ENCODE assay signal across 1 cellular context in the genomic region with DNA sequence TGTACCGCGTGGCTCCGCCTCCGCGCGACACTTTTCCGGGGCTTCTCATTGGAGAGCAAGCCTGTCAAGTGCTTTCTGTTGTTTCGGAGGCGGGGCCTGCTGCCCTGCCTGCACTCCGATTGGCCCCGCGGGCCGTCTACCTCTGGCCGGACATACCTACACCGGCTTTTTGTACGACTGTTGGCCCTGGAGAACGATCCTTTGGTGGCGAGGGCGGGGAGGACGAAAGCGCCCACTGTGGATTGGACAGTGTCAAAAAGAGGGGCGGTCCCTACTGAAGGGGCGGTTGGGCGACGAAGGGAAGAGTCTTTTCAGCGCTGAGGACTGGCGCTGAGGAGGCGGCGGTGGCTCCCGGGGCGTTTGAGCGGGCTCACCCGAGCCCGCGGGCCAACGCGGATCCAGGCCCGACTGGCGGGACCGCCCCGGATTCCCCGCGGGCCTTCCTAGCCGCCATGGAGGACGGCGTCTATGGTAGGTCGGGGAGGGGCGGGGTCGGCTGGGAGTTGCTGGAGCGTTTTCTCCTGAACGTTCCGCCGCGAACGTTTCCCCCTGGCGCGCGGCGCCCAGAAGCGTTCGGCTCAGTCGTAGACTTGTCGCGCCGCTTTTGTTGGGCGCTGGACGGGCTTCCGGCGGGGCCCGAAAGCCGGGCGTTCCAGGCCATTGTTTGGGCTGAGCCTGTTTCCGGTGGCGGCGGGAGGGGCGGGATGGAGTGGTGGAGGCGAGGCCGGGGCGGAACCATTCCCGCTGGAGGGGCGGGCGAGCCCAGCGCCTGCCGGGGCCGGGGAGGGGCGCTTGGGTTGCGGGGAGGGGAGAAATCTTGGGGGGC.
TF ChIP-seq lines count a peak whose summit lies in the region.

A gene with protein sequence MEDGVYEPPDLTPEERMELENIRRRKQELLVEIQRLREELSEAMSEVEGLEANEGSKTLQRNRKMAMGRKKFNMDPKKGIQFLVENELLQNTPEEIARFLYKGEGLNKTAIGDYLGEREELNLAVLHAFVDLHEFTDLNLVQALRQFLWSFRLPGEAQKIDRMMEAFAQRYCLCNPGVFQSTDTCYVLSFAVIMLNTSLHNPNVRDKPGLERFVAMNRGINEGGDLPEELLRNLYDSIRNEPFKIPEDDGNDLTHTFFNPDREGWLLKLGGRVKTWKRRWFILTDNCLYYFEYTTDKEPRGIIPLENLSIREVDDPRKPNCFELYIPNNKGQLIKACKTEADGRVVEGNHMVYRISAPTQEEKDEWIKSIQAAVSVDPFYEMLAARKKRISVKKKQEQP (plus strand): TSS at position 314 of the 826 bp plus-strand sequence. CDS start 139 bp downstream, at position 453.

TF ChIP-seq in K562, 482 proteins besides CTCF, POLR2A, EP300 and RAD21 (continued from another document and continues in another):
- TF ChIP-seq MEIS2 (IDR thresholded peaks at IDR 0.05; ENCODE audit: partially characterized antibody) (peak; percentile 87), HSF4 (CRISPR knock-in tag; IDR thresholded peaks at IDR 0.05; ENCODE audit: borderline replicate concordance) (no peak), NEUROD1 (IDR thresholded peaks at IDR 0.05; ENCODE audit: borderline replicate concordance, low read depth, low read length, partially characterized antibody) (peak; percentile 95), ZEB2 (IDR thresholded peaks at IDR 0.05) (no peak), MCM5 (IDR thresholded peaks at IDR 0.05; ENCODE audit: low read depth) (no peak), XRCC4 (IDR thresholded peaks at IDR 0.05; ENCODE audit: extremely low read depth, insufficient read depth, insufficient read length) (no peak), EP400 (IDR thresholded peaks at IDR 0.05) (peak; percentile 87), SMARCB1 (IDR thresholded peaks at IDR 0.05; ENCODE audit: insufficient read length, low read depth) (no peak), ZNF444 (CRISPR knock-in tag; IDR thresholded peaks at IDR 0.05) (no peak), MEF2A (IDR thresholded peaks at IDR 0.05; ENCODE audit: control insufficient read depth, low read depth, low read length) (no peak), ZC3H11A (IDR thresholded peaks at IDR 0.05; ENCODE audit: low read depth, low read length) (no peak), ZNF780A (CRISPR knock-in tag; IDR thresholded peaks at IDR 0.05) (no peak), ZNF589 (CRISPR knock-in tag; IDR thresholded peaks at IDR 0.05; ENCODE audit: low read depth) (no peak), STAG1 (CRISPR knock-in tag; IDR thresholded peaks at IDR 0.05; ENCODE audit: borderline replicate concordance) (no peak), ZFP36 (IDR thresholded peaks at IDR 0.05; ENCODE audit: low read depth, low read length, partially characterized antibody) (no peak), MYBL2 (IDR thresholded peaks at IDR 0.05; ENCODE audit: low read depth) (no peak), MYBL2 (CRISPR knock-in tag; IDR thresholded peaks at IDR 0.05; ENCODE audit: borderline replicate concordance) (no peak), ZNF431 (CRISPR knock-in tag; IDR thresholded peaks at IDR 0.05) (no peak), CREM (IDR thresholded peaks at IDR 0.05; ENCODE audit: low read depth) (peak; percentile 82), ARHGAP35 (IDR thresholded peaks at IDR 0.05; ENCODE audit: partially characterized antibody) (no peak), EZH2 (IDR thresholded peaks at IDR 0.05; ENCODE audit: borderline replicate concordance, low read depth, low read length) (no peak), MAFK (IDR thresholded peaks at IDR 0.05; ENCODE audit: low read length) (no peak), TAF15 (IDR thresholded peaks at IDR 0.05; ENCODE audit: low read depth, low read length) (no peak), HMGN3 (IDR thresholded peaks at IDR 0.05; ENCODE audit: borderline replicate concordance, extremely low read depth, insufficient read length, low read depth, low read length) (no peak), ZKSCAN3 (CRISPR knock-in tag; IDR thresholded peaks at IDR 0.05) (no peak), NFYB (IDR thresholded peaks at IDR 0.05; ENCODE audit: extremely low read depth, insufficient read length) (peak; percentile 90), NR1H2 (CRISPR knock-in tag; IDR thresholded peaks at IDR 0.05) (no peak), RFX5 (IDR thresholded peaks at IDR 0.05; ENCODE audit: low read depth, low read length) (no peak), ELF2 (CRISPR knock-in tag; IDR thresholded peaks at IDR 0.05) (no peak), NRF1 (conservative IDR thresholded peaks at IDR 0.05 in 1 of 2, IDR thresholded peaks at IDR 0.05 in 1 of 2) (no peak; a peak in 1 of 4 replicates), SRSF7 (optimal IDR thresholded peaks at IDR 0.05; ENCODE audit: low read depth, low read length) (no peak), PTBP1 (IDR thresholded peaks at IDR 0.05; ENCODE audit: low read depth, low read length) (no peak), NFE2 (IDR thresholded peaks at IDR 0.05; ENCODE audit: low read depth) (no peak), TAF7 (tag; IDR thresholded peaks at IDR 0.05) (peak; percentile 92), HNRNPLL (IDR thresholded peaks at IDR 0.05; ENCODE audit: low read depth, low read length, poor library complexity, severe bottlenecking) (peak; percentile 56), ZNF764 (CRISPR knock-in tag; IDR thresholded peaks at IDR 0.05; ENCODE audit: low read depth) (0 out of 2 replicates have a peak, but pooled peaks have one; percentile 50)
- TF ChIP-seq, protein P1, sequence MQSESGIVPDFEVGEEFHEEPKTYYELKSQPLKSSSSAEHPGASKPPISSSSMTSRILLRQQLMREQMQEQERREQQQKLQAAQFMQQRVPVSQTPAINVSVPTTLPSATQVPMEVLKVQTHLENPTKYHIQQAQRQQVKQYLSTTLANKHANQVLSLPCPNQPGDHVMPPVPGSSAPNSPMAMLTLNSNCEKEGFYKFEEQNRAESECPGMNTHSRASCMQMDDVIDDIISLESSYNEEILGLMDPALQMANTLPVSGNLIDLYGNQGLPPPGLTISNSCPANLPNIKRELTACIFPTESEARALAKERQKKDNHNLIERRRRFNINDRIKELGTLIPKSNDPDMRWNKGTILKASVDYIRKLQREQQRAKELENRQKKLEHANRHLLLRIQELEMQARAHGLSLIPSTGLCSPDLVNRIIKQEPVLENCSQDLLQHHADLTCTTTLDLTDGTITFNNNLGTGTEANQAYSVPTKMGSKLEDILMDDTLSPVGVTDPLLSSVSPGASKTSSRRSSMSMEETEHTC (IDR thresholded peaks at IDR 0.05) = no peak
- TF ChIP-seq, protein P2, sequence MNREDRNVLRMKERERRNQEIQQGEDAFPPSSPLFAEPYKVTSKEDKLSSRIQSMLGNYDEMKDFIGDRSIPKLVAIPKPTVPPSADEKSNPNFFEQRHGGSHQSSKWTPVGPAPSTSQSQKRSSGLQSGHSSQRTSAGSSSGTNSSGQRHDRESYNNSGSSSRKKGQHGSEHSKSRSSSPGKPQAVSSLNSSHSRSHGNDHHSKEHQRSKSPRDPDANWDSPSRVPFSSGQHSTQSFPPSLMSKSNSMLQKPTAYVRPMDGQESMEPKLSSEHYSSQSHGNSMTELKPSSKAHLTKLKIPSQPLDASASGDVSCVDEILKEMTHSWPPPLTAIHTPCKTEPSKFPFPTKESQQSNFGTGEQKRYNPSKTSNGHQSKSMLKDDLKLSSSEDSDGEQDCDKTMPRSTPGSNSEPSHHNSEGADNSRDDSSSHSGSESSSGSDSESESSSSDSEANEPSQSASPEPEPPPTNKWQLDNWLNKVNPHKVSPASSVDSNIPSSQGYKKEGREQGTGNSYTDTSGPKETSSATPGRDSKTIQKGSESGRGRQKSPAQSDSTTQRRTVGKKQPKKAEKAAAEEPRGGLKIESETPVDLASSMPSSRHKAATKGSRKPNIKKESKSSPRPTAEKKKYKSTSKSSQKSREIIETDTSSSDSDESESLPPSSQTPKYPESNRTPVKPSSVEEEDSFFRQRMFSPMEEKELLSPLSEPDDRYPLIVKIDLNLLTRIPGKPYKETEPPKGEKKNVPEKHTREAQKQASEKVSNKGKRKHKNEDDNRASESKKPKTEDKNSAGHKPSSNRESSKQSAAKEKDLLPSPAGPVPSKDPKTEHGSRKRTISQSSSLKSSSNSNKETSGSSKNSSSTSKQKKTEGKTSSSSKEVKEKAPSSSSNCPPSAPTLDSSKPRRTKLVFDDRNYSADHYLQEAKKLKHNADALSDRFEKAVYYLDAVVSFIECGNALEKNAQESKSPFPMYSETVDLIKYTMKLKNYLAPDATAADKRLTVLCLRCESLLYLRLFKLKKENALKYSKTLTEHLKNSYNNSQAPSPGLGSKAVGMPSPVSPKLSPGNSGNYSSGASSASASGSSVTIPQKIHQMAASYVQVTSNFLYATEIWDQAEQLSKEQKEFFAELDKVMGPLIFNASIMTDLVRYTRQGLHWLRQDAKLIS (CRISPR knock-in tag; IDR thresholded peaks at IDR 0.05) = peak; percentile 87
- TF ChIP-seq, protein P3, sequence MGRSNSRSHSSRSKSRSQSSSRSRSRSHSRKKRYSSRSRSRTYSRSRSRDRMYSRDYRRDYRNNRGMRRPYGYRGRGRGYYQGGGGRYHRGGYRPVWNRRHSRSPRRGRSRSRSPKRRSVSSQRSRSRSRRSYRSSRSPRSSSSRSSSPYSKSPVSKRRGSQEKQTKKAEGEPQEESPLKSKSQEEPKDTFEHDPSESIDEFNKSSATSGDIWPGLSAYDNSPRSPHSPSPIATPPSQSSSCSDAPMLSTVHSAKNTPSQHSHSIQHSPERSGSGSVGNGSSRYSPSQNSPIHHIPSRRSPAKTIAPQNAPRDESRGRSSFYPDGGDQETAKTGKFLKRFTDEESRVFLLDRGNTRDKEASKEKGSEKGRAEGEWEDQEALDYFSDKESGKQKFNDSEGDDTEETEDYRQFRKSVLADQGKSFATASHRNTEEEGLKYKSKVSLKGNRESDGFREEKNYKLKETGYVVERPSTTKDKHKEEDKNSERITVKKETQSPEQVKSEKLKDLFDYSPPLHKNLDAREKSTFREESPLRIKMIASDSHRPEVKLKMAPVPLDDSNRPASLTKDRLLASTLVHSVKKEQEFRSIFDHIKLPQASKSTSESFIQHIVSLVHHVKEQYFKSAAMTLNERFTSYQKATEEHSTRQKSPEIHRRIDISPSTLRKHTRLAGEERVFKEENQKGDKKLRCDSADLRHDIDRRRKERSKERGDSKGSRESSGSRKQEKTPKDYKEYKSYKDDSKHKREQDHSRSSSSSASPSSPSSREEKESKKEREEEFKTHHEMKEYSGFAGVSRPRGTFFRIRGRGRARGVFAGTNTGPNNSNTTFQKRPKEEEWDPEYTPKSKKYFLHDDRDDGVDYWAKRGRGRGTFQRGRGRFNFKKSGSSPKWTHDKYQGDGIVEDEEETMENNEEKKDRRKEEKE (IDR thresholded peaks at IDR 0.05; ENCODE audit: borderline replicate concordance in 1 of 2, control insufficient read depth in 1 of 2, low read depth in 2 of 2, low read length in 1 of 2) = 0 out of 4 replicates have a peak, but pooled peaks of 1 of the 2 experiments have one; percentile 58
- TF ChIP-seq, protein P4, sequence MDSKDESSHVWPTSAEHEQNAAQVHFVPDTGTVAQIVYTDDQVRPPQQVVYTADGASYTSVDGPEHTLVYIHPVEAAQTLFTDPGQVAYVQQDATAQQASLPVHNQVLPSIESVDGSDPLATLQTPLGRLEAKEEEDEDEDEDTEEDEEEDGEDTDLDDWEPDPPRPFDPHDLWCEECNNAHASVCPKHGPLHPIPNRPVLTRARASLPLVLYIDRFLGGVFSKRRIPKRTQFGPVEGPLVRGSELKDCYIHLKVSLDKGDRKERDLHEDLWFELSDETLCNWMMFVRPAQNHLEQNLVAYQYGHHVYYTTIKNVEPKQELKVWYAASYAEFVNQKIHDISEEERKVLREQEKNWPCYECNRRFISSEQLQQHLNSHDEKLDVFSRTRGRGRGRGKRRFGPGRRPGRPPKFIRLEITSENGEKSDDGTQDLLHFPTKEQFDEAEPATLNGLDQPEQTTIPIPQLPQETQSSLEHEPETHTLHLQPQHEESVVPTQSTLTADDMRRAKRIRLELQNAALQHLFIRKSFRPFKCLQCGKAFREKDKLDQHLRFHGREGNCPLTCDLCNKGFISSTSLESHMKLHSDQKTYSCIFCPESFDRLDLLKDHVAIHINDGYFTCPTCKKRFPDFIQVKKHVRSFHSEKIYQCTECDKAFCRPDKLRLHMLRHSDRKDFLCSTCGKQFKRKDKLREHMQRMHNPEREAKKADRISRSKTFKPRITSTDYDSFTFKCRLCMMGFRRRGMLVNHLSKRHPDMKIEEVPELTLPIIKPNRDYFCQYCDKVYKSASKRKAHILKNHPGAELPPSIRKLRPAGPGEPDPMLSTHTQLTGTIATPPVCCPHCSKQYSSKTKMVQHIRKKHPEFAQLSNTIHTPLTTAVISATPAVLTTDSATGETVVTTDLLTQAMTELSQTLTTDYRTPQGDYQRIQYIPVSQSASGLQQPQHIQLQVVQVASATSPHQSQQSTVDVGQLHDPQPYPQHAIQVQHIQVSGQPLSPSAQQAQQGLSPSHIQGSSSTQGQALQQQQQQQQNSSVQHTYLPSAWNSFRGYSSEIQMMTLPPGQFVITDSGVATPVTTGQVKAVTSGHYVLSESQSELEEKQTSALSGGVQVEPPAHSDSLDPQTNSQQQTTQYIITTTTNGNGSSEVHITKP (IDR thresholded peaks at IDR 0.05; ENCODE audit: partially characterized antibody) = peak; percentile 97
- TF ChIP-seq, protein P5, sequence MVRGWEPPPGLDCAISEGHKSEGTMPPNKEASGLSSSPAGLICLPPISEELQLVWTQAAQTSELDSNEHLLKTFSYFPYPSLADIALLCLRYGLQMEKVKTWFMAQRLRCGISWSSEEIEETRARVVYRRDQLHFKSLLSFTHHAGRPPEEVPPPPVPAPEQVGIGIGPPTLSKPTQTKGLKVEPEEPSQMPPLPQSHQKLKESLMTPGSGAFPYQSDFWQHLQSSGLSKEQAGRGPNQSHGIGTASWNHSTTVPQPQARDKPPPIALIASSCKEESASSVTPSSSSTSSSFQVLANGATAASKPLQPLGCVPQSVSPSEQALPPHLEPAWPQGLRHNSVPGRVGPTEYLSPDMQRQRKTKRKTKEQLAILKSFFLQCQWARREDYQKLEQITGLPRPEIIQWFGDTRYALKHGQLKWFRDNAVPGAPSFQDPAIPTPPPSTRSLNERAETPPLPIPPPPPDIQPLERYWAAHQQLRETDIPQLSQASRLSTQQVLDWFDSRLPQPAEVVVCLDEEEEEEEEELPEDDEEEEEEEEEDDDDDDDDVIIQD (CRISPR knock-in tag; IDR thresholded peaks at IDR 0.05) = 0 out of 2 replicates have a peak, but pooled peaks have one; percentile 54
- TF ChIP-seq, protein P6, sequence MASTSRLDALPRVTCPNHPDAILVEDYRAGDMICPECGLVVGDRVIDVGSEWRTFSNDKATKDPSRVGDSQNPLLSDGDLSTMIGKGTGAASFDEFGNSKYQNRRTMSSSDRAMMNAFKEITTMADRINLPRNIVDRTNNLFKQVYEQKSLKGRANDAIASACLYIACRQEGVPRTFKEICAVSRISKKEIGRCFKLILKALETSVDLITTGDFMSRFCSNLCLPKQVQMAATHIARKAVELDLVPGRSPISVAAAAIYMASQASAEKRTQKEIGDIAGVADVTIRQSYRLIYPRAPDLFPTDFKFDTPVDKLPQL (IDR thresholded peaks at IDR 0.05; ENCODE audit: extremely low read depth, insufficient read length) = no peak
- TF ChIP-seq, protein P7, sequence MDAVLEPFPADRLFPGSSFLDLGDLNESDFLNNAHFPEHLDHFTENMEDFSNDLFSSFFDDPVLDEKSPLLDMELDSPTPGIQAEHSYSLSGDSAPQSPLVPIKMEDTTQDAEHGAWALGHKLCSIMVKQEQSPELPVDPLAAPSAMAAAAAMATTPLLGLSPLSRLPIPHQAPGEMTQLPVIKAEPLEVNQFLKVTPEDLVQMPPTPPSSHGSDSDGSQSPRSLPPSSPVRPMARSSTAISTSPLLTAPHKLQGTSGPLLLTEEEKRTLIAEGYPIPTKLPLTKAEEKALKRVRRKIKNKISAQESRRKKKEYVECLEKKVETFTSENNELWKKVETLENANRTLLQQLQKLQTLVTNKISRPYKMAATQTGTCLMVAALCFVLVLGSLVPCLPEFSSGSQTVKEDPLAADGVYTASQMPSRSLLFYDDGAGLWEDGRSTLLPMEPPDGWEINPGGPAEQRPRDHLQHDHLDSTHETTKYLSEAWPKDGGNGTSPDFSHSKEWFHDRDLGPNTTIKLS (IDR thresholded peaks at IDR 0.05; ENCODE audit: borderline replicate concordance, low read depth) = peak; percentile 58
